ENCODE assay signal across 30 cellular contexts in genomic region chr20:12434672-12435071, GRCh38.
"Had no signal": no experiment of that assay in that cellular context is flagged by ENCODE, and none has a peak within 500 bp of the region (broad histone marks: within the 10 kb centered on the region; RNA-seq: fewer than 3 reads in every experiment).

No MANE protein-coding gene starts in this region.

- H3K4me1 ChIP-seq: adrenal gland, SJCRH30 had no signal

- H3K27ac ChIP-seq: adrenal gland, brain microvascular endothelial cell, SJCRH30, SK-N-MC had no signal

- H3K27me3 ChIP-seq: adrenal gland, brain microvascular endothelial cell, MG63, SJCRH30 had no signal

- H3K36me3 ChIP-seq: adrenal gland, brain microvascular endothelial cell, MG63, SJCRH30 had no signal

- ATAC-seq: activated naive CD4-positive, alpha-beta T cell treated with anti-CD3 and anti-CD28 coated beads, Interleukin-2, amount 50 U/mL, for 72 hours; activated T-cell treated with anti-CD3 and anti-CD28 coated beads, Interleukin-2, amount 50 U/mL, for 4 hours; Panc1 had no signal

- H3K9me3 ChIP-seq: MG63, SJCRH30 had no signal

- DNase-seq: activated CD4-positive, alpha-beta memory T cell treated with anti-CD3 and anti-CD28 coated beads for 36 hours; activated CD4-positive, alpha-beta T cell treated with anti-CD3 and anti-CD28 coated beads, Interleukin-2, amount 50 U/mL, for 1 hour; activated CD8-positive, alpha-beta memory T cell treated with anti-CD3 and anti-CD28 coated beads, Interleukin-2, amount 50 U/mL, for 4 hours; activated gamma-delta T cell treated with Interleukin-2 at 50 U/mL for 16 hours; activated naive CD4-positive, alpha-beta T cell treated with anti-CD3 and anti-CD28 coated beads for 36 hours; activated T-cell treated with anti-CD3 and anti-CD28 coated beads for 4 hours; activated T-cell treated with anti-CD3 and anti-CD28 coated beads, Interleukin-2, amount 50 U/mL, for 4 hours; adrenal gland; anterior cingulate cortex; brain microvascular endothelial cell; Kasumi-1; KG1; MG63; NCI-H1048; NCI-H1105 treated with DMSO at 0.1 percent for 48 hours; NCI-H1436; NCI-H1694; NCI-H1930; NCI-H2081 treated with DMSO at 0.1 percent for 48 hours; NCI-H226; NCI-H446 treated with DMSO at 0.1 percent for 48 hours; NCI-H524; NCI-H69; NCI-H82; SHP77; SJCRH30; T1000 had no signal

- H3K4me3 ChIP-seq: adrenal gland, MG63, SJCRH30, SK-N-MC had no signal
